8 cellular contexts compared by ENCODE assay signal in the genomic region with DNA sequence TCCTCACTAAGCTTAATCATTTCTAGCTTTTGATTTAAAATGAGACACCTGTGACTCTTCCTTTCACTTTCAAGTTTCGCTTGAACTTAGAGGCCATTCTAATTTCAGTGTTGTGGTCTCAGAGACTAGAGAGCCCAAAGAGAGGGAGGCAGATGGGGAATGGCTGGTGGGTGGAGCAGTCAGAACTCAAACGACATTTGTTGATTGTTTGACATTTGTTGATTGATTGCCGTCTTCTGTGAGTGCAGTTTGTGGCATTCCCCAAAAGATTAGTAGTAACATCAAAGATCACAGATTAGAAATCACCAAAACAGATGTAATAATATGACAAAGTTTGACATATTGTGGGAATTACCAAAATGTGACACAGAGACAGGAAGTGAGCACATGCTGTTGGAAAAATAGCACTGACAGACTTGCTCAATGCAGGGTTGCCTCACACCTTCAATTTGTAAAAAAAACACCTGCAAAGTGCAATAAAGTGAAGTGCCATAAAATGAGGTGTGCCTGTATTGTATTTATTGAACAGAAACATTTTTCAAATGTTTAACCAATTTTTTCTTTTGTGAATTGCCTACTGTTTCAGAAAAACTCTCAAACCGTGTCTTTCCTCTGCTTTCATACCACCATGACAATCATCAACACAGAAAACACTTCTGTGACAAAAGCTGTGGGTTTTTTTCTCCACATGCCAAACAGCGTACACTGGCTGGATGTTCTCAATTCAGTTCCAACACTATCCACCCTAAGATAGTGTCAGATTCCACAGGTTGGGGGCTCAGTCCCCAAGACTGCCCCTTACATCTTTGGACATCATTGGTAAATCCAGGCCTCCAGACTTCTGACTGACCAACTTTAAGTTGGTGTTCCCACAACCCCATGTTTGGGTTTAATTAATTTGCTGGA.
DNase-seq lines count a peak whose midpoint lies in the region; ATAC-seq and TF ChIP-seq lines count a peak whose summit lies in the region.

No MANE protein-coding gene starts in this region.

- peaks cover 8% of the 10 kb centered on the region for H3K36me3 Mint-ChIP-seq in activated B cell treated with CpG ODN at 0.5 μM for 24 hours (ENCODE audit: low read depth)

- intact Hi-C loops in activated B cell treated with CpG ODN at 0.5 μM for 24 hours (cut with micrococcal nuclease), result loop anchor here (1.0 to 2.0 kb wide), 7 partner anchors 10 to 236 kb away; a partner anchor contains a TSS
- intact Hi-C loops in Right ventricle myocardium superior (cut with DNase I), result no loop called here

- DNase-seq in A172 (ENCODE audit: low spot score) (peak; percentile 46), GM19240 (ENCODE audit: insufficient read length, low spot score) (peak; percentile 48), activated B cell treated with CpG ODN at 0.5 μM for 24 hours (no peak), NCI-H187 (lab: John Stamatoyannopoulos, UW) (no peak), Right ventricle myocardium superior (no peak)
- peak; percentile 32 for DNase-seq in effector CD4-positive, alpha-beta T cell
- peak; percentile 34 to 64 for DNase-seq in stimulated activated CD4-positive, alpha-beta T cell treated with anti-CD3 and anti-CD28 coated beads, Interleukin-4, amount 100 ng/mL, for 48 hours (ENCODE audit: low read depth in 2 of 2)

- no peaks in the 10 kb centered on the region for H3K27me3 Mint-ChIP-seq in activated B cell treated with CpG ODN at 0.5 μM for 24 hours

- CTCF ChIA-PET in activated B cell treated with CpG ODN at 0.5 μM for 24 hours (lab: Charles Lee), result interaction anchor here (1.2 to 1.3 kb wide), 2 partner anchors 20 to 235 kb away, joined by 3 read pairs; a partner anchor contains a TSS

- H3K27ac Mint-ChIP-seq in activated B cell treated with CpG ODN at 0.5 μM for 24 hours, result peak overlapping the region; percentile 97

- TF ChIP-seq CTCF in activated B cell treated with CpG ODN at 0.5 μM for 24 hours (IDR thresholded peaks at IDR 0.05), result no peak

- peak overlapping the region; percentile 79 for H3K4me3 Mint-ChIP-seq in activated B cell treated with CpG ODN at 0.5 μM for 24 hours

- peak; percentile 89 for ATAC-seq in HG03280 (IDR thresholded peaks at IDR 0.05; ENCODE audit: unreplicated experiment)
- ATAC-seq in activated B cell treated with CpG ODN at 0.5 μM for 24 hours (ENCODE audit: low read depth), result peak; percentile 94
- no peak for ATAC-seq in Right ventricle myocardium superior (ENCODE audit: poor library complexity)

- H3K4me1 Mint-ChIP-seq in activated B cell treated with CpG ODN at 0.5 μM for 24 hours, result peaks cover 76% of the 10 kb centered on the region

- POLR2A ChIA-PET in activated B cell treated with CpG ODN at 0.5 μM for 24 hours (lab: Charles Lee), result interaction anchor here (0.6 to 2.1 kb wide), 6 partner anchors 8 to 913 kb away, joined by 3 to 13 read pairs (median 5); no protein-coding TSS in a partner anchor

- no peaks in the 10 kb centered on the region for H3K9me3 Mint-ChIP-seq in activated B cell treated with CpG ODN at 0.5 μM for 24 hours

Comparison
In these comparisons a context has a peak if more than half of its experiments do, and no peak if none do; other contexts are left out.
1. DNase-seq: peak in A172 (single experiment), GM19240 (single experiment), effector CD4-positive, alpha-beta T cell (single experiment) and stimulated activated CD4-positive, alpha-beta T cell treated with anti-CD3 and anti-CD28 coated beads, Interleukin-4, amount 100 ng/mL, for 48 hours (2 of 2); none in activated B cell treated with CpG ODN at 0.5 μM for 24 hours (single experiment), NCI-H187 (0 of 2) and Right ventricle myocardium superior (single experiment).